1 cellular context compared by ENCODE assay signal in the genomic region with DNA sequence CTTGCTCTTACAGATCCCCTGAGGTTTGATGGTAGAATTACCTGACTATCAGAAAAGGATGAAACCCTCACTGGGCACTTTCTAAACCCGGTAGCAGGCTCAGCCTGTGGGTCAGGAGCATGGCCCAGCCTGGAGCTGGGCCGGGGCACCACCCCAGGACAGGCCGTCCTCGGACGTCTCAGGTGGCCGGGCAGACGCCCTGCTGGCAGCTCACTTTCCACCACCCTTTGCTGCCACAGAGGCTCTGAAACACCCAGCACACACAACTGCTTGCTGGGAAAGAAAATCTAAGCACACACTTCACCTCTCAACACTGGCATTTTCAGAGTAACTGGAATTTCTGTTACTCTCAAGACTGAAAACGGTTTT.
TF ChIP-seq lines count a peak whose summit lies in the region.

No MANE protein-coding gene starts in this region.

TF ChIP-seq in WTC11, 78 proteins besides CTCF, POLR2A, EP300 and RAD21 (continued from another document):
- TF ChIP-seq ERG (CRISPR knock-in tag; IDR thresholded peaks at IDR 0.05) (no peak), NR3C1 (CRISPR knock-in tag; conservative IDR thresholded peaks at IDR 0.05; ENCODE audit: low read depth) (no peak)
